1 cellular context compared by ENCODE assay signal in the genomic region with DNA sequence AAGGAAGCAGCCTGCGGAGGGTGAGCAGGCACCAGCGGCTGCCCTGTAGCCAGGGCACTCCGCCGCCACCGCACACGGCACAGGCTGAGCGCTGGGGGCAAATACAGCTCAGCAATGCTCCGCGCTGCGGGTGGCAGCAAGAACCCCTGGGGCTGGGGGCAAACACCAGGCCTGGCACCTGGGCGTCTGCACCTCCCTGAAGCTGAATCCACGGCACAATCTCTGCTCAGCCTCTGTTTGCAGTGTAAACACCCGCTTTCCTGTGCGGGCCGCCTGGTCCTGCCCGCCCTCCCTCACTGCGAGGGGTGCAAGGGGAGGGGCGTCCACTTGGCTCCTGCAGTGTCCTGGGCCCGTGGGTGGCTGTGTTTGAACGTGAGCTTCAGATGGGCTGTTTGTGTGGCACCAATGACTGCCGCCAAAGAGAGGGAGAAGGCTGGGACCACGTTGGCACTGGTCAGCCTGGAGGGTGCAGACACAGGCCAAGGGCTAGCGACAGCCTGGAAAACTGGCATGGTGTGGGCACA.
TF ChIP-seq lines count a peak whose summit lies in the region.

No MANE protein-coding gene starts in this region.

TF ChIP-seq in HepG2, 621 proteins besides CTCF, POLR2A, EP300 and RAD21 (continued from another document and continues in another):
- TF ChIP-seq, protein P1, sequence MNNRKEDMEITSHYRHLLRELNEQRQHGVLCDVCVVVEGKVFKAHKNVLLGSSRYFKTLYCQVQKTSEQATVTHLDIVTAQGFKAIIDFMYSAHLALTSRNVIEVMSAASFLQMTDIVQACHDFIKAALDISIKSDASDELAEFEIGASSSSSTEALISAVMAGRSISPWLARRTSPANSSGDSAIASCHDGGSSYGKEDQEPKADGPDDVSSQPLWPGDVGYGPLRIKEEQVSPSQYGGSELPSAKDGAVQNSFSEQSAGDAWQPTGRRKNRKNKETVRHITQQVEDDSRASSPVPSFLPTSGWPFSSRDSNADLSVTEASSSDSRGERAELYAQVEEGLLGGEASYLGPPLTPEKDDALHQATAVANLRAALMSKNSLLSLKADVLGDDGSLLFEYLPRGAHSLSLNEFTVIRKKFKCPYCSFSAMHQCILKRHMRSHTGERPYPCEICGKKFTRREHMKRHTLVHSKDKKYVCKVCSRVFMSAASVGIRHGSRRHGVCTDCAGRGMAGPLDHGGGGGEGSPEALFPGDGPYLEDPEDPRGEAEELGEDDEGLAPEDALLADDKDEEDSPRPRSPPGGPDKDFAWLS (CRISPR knock-in tag; IDR thresholded peaks at IDR 0.05; ENCODE audit: borderline replicate concordance) = no peak
- TF ChIP-seq ZNF556 (CRISPR knock-in tag; IDR thresholded peaks at IDR 0.05; ENCODE audit: borderline replicate concordance) (no peak), ZNF230 (CRISPR knock-in tag; IDR thresholded peaks at IDR 0.05) (no peak), ZNF34 (CRISPR knock-in tag; IDR thresholded peaks at IDR 0.05; ENCODE audit: borderline replicate concordance) (no peak), ZBTB7B (CRISPR knock-in tag; IDR thresholded peaks at IDR 0.05) (peak; percentile 87), HNRNPL (IDR thresholded peaks at IDR 0.05; ENCODE audit: low read depth, low read length) (peak; percentile 99), SIX4 (CRISPR knock-in tag; IDR thresholded peaks at IDR 0.05) (0 out of 2 replicates have a peak, but pooled peaks have one; percentile 29), SP2 (CRISPR knock-in tag; IDR thresholded peaks at IDR 0.05) (no peak), NR2F6 (IDR thresholded peaks at IDR 0.05) (0 out of 2 replicates have a peak, but pooled peaks have one; percentile 12), NR2F6 (CRISPR knock-in tag; IDR thresholded peaks at IDR 0.05) (peak; percentile 63; the same call in 1 of the 2 replicates), ZSCAN29 (CRISPR knock-in tag; conservative IDR thresholded peaks at IDR 0.05) (no peak), HMGA1 (CRISPR knock-in tag; conservative IDR thresholded peaks at IDR 0.05) (no peak), PRMT3 (CRISPR knock-in tag; IDR thresholded peaks at IDR 0.05; ENCODE audit: borderline replicate concordance, low read depth) (no peak), SOX13 (IDR thresholded peaks at IDR 0.05) (no peak), SOX13 (CRISPR knock-in tag; conservative IDR thresholded peaks at IDR 0.05 in 1 of 2, IDR thresholded peaks at IDR 0.05 in 1 of 2) (peak in 1 of 2 experiments; percentile 68; a peak in 2 of 4 replicates), ZFYVE20 (CRISPR knock-in tag; IDR thresholded peaks at IDR 0.05; ENCODE audit: borderline replicate concordance, low read depth) (no peak), SAFB2 (CRISPR knock-in tag; IDR thresholded peaks at IDR 0.05; ENCODE audit: borderline replicate concordance, low read depth) (0 out of 2 replicates have a peak, but pooled peaks have one; percentile 36), ZNF569 (CRISPR knock-in tag; IDR thresholded peaks at IDR 0.05; ENCODE audit: borderline replicate concordance) (no peak), NFYC (CRISPR knock-in tag; IDR thresholded peaks at IDR 0.05) (no peak), ZNF839 (CRISPR knock-in tag; IDR thresholded peaks at IDR 0.05; ENCODE audit: borderline replicate concordance) (no peak), MXI1 (IDR thresholded peaks at IDR 0.05; ENCODE audit: borderline replicate concordance, low read depth, low read length) (no peak), AGO2 (optimal IDR thresholded peaks at IDR 0.05; ENCODE audit: low read depth, low read length) (peak; percentile 18), TBL1XR1 (IDR thresholded peaks at IDR 0.05; ENCODE audit: borderline replicate concordance, low read length, partially characterized antibody) (no peak), USF2 (IDR thresholded peaks at IDR 0.05; ENCODE audit: low read depth, low read length) (no peak), USF2 (CRISPR knock-in tag; IDR thresholded peaks at IDR 0.05; ENCODE audit: borderline replicate concordance) (no peak), SNAPC4 (CRISPR knock-in tag; IDR thresholded peaks at IDR 0.05) (no peak), ZNF17 (CRISPR knock-in tag; IDR thresholded peaks at IDR 0.05) (no peak), PHF21A (CRISPR knock-in tag; IDR thresholded peaks at IDR 0.05) (peak; percentile 98), ZFP62 (CRISPR knock-in tag; IDR thresholded peaks at IDR 0.05) (no peak), BHLHE40 (IDR thresholded peaks at IDR 0.05; ENCODE audit: low read length) (no peak), ZNF780A (CRISPR knock-in tag; IDR thresholded peaks at IDR 0.05) (no peak), SNRNP70 (IDR thresholded peaks at IDR 0.05; ENCODE audit: low read depth, low read length) (no peak), DR1 (CRISPR knock-in tag; IDR thresholded peaks at IDR 0.05) (no peak), REL (CRISPR knock-in tag; conservative IDR thresholded peaks at IDR 0.05) (no peak), SMAD9 (CRISPR knock-in tag; IDR thresholded peaks at IDR 0.05) (no peak), ZNF564 (CRISPR knock-in tag; IDR thresholded peaks at IDR 0.05) (no peak)
- TF ChIP-seq, protein P2, sequence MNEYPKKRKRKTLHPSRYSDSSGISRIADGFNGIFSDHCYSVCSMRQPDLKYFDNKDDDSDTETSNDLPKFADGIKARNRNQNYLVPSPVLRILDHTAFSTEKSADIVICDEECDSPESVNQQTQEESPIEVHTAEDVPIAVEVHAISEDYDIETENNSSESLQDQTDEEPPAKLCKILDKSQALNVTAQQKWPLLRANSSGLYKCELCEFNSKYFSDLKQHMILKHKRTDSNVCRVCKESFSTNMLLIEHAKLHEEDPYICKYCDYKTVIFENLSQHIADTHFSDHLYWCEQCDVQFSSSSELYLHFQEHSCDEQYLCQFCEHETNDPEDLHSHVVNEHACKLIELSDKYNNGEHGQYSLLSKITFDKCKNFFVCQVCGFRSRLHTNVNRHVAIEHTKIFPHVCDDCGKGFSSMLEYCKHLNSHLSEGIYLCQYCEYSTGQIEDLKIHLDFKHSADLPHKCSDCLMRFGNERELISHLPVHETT (CRISPR knock-in tag; conservative IDR thresholded peaks at IDR 0.05) = no peak
- TF ChIP-seq, protein P3, sequence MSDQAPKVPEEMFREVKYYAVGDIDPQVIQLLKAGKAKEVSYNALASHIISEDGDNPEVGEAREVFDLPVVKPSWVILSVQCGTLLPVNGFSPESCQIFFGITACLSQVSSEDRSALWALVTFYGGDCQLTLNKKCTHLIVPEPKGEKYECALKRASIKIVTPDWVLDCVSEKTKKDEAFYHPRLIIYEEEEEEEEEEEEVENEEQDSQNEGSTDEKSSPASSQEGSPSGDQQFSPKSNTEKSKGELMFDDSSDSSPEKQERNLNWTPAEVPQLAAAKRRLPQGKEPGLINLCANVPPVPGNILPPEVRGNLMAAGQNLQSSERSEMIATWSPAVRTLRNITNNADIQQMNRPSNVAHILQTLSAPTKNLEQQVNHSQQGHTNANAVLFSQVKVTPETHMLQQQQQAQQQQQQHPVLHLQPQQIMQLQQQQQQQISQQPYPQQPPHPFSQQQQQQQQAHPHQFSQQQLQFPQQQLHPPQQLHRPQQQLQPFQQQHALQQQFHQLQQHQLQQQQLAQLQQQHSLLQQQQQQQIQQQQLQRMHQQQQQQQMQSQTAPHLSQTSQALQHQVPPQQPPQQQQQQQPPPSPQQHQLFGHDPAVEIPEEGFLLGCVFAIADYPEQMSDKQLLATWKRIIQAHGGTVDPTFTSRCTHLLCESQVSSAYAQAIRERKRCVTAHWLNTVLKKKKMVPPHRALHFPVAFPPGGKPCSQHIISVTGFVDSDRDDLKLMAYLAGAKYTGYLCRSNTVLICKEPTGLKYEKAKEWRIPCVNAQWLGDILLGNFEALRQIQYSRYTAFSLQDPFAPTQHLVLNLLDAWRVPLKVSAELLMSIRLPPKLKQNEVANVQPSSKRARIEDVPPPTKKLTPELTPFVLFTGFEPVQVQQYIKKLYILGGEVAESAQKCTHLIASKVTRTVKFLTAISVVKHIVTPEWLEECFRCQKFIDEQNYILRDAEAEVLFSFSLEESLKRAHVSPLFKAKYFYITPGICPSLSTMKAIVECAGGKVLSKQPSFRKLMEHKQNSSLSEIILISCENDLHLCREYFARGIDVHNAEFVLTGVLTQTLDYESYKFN (CRISPR knock-in tag; conservative IDR thresholded peaks at IDR 0.05) = peak; percentile 60
- TF ChIP-seq, protein P4, sequence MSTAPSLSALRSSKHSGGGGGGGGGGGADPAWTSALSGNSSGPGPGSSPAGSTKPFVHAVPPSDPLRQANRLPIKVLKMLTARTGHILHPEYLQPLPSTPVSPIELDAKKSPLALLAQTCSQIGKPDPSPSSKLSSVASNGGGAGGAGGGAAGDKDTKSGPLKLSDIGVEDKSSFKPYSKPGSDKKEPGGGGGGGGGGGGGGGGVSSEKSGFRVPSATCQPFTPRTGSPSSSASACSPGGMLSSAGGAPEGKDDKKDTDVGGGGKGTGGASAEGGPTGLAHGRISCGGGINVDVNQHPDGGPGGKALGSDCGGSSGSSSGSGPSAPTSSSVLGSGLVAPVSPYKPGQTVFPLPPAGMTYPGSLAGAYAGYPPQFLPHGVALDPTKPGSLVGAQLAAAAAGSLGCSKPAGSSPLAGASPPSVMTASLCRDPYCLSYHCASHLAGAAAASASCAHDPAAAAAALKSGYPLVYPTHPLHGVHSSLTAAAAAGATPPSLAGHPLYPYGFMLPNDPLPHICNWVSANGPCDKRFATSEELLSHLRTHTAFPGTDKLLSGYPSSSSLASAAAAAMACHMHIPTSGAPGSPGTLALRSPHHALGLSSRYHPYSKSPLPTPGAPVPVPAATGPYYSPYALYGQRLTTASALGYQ (CRISPR knock-in tag; IDR thresholded peaks at IDR 0.05) = no peak; the same call in 1 of the 2 replicates
- TF ChIP-seq, protein P5, sequence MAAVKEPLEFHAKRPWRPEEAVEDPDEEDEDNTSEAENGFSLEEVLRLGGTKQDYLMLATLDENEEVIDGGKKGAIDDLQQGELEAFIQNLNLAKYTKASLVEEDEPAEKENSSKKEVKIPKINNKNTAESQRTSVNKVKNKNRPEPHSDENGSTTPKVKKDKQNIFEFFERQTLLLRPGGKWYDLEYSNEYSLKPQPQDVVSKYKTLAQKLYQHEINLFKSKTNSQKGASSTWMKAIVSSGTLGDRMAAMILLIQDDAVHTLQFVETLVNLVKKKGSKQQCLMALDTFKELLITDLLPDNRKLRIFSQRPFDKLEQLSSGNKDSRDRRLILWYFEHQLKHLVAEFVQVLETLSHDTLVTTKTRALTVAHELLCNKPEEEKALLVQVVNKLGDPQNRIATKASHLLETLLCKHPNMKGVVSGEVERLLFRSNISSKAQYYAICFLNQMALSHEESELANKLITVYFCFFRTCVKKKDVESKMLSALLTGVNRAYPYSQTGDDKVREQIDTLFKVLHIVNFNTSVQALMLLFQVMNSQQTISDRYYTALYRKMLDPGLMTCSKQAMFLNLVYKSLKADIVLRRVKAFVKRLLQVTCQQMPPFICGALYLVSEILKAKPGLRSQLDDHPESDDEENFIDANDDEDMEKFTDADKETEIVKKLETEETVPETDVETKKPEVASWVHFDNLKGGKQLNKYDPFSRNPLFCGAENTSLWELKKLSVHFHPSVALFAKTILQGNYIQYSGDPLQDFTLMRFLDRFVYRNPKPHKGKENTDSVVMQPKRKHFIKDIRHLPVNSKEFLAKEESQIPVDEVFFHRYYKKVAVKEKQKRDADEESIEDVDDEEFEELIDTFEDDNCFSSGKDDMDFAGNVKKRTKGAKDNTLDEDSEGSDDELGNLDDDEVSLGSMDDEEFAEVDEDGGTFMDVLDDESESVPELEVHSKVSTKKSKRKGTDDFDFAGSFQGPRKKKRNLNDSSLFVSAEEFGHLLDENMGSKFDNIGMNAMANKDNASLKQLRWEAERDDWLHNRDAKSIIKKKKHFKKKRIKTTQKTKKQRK (IDR thresholded peaks at IDR 0.05; ENCODE audit: low read length) = no peak
